15 cellular contexts compared by ENCODE assay signal in the genomic region with DNA sequence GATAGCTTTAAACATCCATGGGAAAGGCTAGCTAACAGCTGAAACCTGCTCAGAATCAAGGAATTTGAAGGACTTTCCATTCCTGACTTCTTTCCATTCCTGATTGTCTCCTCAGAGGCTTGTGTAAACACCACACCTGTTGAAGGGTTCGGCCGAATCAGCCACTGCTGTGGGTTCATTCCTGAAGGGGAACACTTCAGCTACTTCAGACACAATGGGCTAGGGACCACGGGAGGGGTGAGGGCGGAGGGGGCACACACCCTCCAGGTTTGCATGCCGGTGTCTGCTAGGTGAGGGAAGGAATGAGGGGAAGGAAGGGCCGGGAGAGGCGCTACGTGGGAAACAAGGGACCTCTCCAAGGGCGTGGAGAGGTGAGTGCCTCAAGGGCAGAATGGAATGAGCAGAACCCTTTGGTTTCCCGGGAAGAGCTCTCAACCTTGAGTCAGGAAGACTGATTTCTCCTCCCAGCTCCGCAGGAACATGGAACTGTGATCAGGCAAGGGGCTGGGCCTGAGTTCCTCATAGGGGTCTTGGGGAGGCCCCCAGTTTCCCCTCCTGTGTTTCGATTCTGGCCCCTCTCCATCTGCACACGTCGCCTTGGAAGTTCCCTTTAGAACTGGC. TPM values are rescaled to one million over a fixed set of nuclear protein-coding genes. Genes with fewer than 3 reads are reported as not detected.
DNase-seq lines count a peak whose midpoint lies in the region; ATAC-seq and TF ChIP-seq lines count a peak whose summit lies in the region.
"Had no signal": no experiment of that assay in that cellular context is flagged by ENCODE, and none has a peak within 500 bp of the region (broad histone marks: within the 10 kb centered on the region; RNA-seq: fewer than 3 reads in every experiment).

No MANE protein-coding gene starts in this region.

- POLR2A ChIA-PET in Caco-2 (lab: Charles Lee), result interaction anchor here (0.5 to 3.2 kb wide), 3 partner anchors 21 to 112 kb away, joined by 3 to 31 read pairs (median 4); no protein-coding TSS in a partner anchor

- H3K27ac ChIP-seq in Peyer's patch, result peak overlapping the region in 3 of 4 donors; percentile 69 to 96 (median 86)
- H3K27ac ChIP-seq in fibroblast of lung (ENCODE audit: insufficient read depth, low read length), result no peak overlapping the region
- H3K27ac ChIP-seq: BLaER1 had no signal

- CTCF ChIA-PET in Caco-2 (lab: Charles Lee), result interaction anchor here (0.6 to 3.6 kb wide), 2 partner anchors 8 to 55 kb away, joined by 3 to 59 read pairs; no protein-coding TSS in a partner anchor

- H3K4me2 ChIP-seq in fibroblast of lung (ENCODE audit: extremely low read depth, insufficient read depth, low read length), result peak overlapping the region; percentile 72
- H3K4me2 ChIP-seq: BLaER1 had no signal

- peak overlapping the region; percentile 83 for H3K4me3 Mint-ChIP-seq in Caco-2 (ENCODE audit: unreplicated experiment)
- H3K4me3 Mint-ChIP-seq in activated T-helper 17 cell treated with anti-CD3 and anti-CD28 coated beads, Interleukin-2, amount 50 U/mL, for 72 hours, result no peak overlapping the region

- ATAC-seq in activated T-helper 17 cell treated with anti-CD3 and anti-CD28 coated beads, Interleukin-2, amount 50 U/mL, for 72 hours (replicated peaks), result no peak

- no peak for TF ChIP-seq POLR2A in Peyer's patch (IDR thresholded peaks at IDR 0.05)

- peaks cover 26% of the 10 kb centered on the region for H3K4me1 ChIP-seq in Caco-2
- H3K4me1 ChIP-seq in Peyer's patch, result no peaks in the 10 kb centered on the region
- H3K4me1 ChIP-seq in fibroblast of lung (ENCODE audit: control insufficient read depth, extremely low read depth, insufficient read depth, low read length), result peaks cover 8% of the 10 kb centered on the region

- H3K9me3 Mint-ChIP-seq in Caco-2 (ENCODE audit: unreplicated experiment), result no peaks in the 10 kb centered on the region
- no peaks in the 10 kb centered on the region for H3K9me3 Mint-ChIP-seq in activated T-helper 17 cell treated with anti-CD3 and anti-CD28 coated beads, Interleukin-2, amount 50 U/mL, for 72 hours

- no TSS peak for BruUV-seq in Caco-2 (replicated peaks; lab: Mats Ljungman, UMichigan)

- peak overlapping the region; percentile 67 for H3K27ac Mint-ChIP-seq in Caco-2 (ENCODE audit: unreplicated experiment)
- no peak overlapping the region for H3K27ac Mint-ChIP-seq in activated T-helper 17 cell treated with anti-CD3 and anti-CD28 coated beads, Interleukin-2, amount 50 U/mL, for 72 hours

- no peaks in the 10 kb centered on the region for H4K20me1 ChIP-seq in fibroblast of lung (ENCODE audit: control insufficient read depth, extremely low read depth, insufficient read depth, low read length)

- TF ChIP-seq CTCF in Caco-2 (IDR thresholded peaks at IDR 0.05; ENCODE audit: insufficient read depth in 1 of 2, low read depth in 1 of 2, low read length in 1 of 2, severe bottlenecking in 1 of 2, unreplicated experiment in 1 of 2), result no peak
- no peak for TF ChIP-seq CTCF in Peyer's patch (IDR thresholded peaks at IDR 0.05)
- no peak for TF ChIP-seq CTCF in fibroblast of lung (conservative IDR thresholded peaks at IDR 0.05 in 1 of 2, IDR thresholded peaks at IDR 0.05 in 1 of 2; ENCODE audit: low read depth in 1 of 2, low read length in 2 of 2)

- no peaks in the 10 kb centered on the region for H3K27me3 ChIP-seq in Caco-2 (replicated peaks; ENCODE audit: control insufficient read depth, insufficient read depth, low read length)
- no peaks in the 10 kb centered on the region for H3K27me3 ChIP-seq in Peyer's patch
- H3K27me3 ChIP-seq in fibroblast of lung (ENCODE audit: control insufficient read depth, insufficient read depth, low read length), result no peaks in the 10 kb centered on the region

- peaks cover 37% of the 10 kb centered on the region for H3K36me3 Mint-ChIP-seq in Caco-2 (ENCODE audit: insufficient read depth, unreplicated experiment)
- no peaks in the 10 kb centered on the region for H3K36me3 Mint-ChIP-seq in activated T-helper 17 cell treated with anti-CD3 and anti-CD28 coated beads, Interleukin-2, amount 50 U/mL, for 72 hours (ENCODE audit: low read depth)

- no peak overlapping the region for H2AFZ ChIP-seq in fibroblast of lung (ENCODE audit: low read length)

- no peaks in the 10 kb centered on the region for H3K27me3 Mint-ChIP-seq in Caco-2 (ENCODE audit: insufficient read depth, unreplicated experiment)
- peaks cover 48% of the 10 kb centered on the region for H3K27me3 Mint-ChIP-seq in activated T-helper 17 cell treated with anti-CD3 and anti-CD28 coated beads, Interleukin-2, amount 50 U/mL, for 72 hours

- peaks cover 53% of the 10 kb centered on the region for H3K4me1 Mint-ChIP-seq in Caco-2 (ENCODE audit: low read depth, unreplicated experiment)
- H3K4me1 Mint-ChIP-seq in activated T-helper 17 cell treated with anti-CD3 and anti-CD28 coated beads, Interleukin-2, amount 50 U/mL, for 72 hours, result no peaks in the 10 kb centered on the region

- H3K9me3 ChIP-seq in Caco-2 (no peaks in the 10 kb centered on the region), Peyer's patch (no peaks in the 10 kb centered on the region), fibroblast of lung (ENCODE audit: control insufficient read depth, insufficient read depth, low read depth, low read length) (no peaks in the 10 kb centered on the region)
- H3K9me3 ChIP-seq: BLaER1 had no signal

- no peak overlapping the region for H3K9ac ChIP-seq in fibroblast of lung (ENCODE audit: insufficient read depth, low read length)
- H3K9ac ChIP-seq: BLaER1 had no signal

- intact Hi-C loops in Caco-2 (cut with micrococcal nuclease; ENCODE audit: unreplicated experiment), result no loop called here
- intact Hi-C loops in posterior vena cava (cut with DNase I), result no loop called here

- DNase-seq in Caco-2, result peak; percentile 51 to 69
- peak in 1 of 3 donors; percentile 63 for DNase-seq in Peyer's patch
- no peak for DNase-seq in fibroblast of lung (ENCODE audit: low read depth in 2 of 2)
- DNase-seq in posterior vena cava (ENCODE audit: low spot score), result peak; percentile 76
- DNase-seq in OCI-M2 (lab: John Stamatoyannopoulos, UW; ENCODE audit: unreplicated experiment), result no peak
- no peak for DNase-seq in amygdala (lab: John Stamatoyannopoulos, UW)
- no peak for DNase-seq in NCI-H1048 (lab: John Stamatoyannopoulos, UW)
- DNase-seq: activated CD8-positive, alpha-beta memory T cell treated with anti-CD3 and anti-CD28 coated beads, Interleukin-2, amount 50 U/mL, for 48 hours; erythroblast; KG1; occipital lobe; stimulated activated CD4-positive, alpha-beta T cell treated with anti-CD3 and anti-CD28 coated beads, Interleukin-4, amount 100 ng/mL, for 1 hour had no signal

- H3K4me3 ChIP-seq in Caco-2 (ENCODE audit: low read depth, low read length), result peak overlapping the region; percentile 56
- H3K4me3 ChIP-seq in Peyer's patch, result peak overlapping the region in 3 of 4 donors; percentile 32 to 60 (median 55)
- H3K4me3 ChIP-seq in fibroblast of lung (replicated peaks in 1 of 4; ENCODE audit: control extremely low read depth in 1 of 4, insufficient read depth in 1 of 4, low read depth in 3 of 4, low read length in 4 of 4), result peak overlapping the region in 3 of 4 experiments; percentile 7 to 35 (median 33)
- H3K4me3 ChIP-seq: BLaER1 had no signal

- peaks cover 25% of the 10 kb centered on the region for H3K79me2 ChIP-seq in fibroblast of lung (ENCODE audit: control insufficient read depth, insufficient read depth, low read length)

- H3K36me3 ChIP-seq in Caco-2 (ENCODE audit: control insufficient read depth, insufficient read depth, low read length) (no peaks in the 10 kb centered on the region), Peyer's patch (no peaks in the 10 kb centered on the region), fibroblast of lung (ENCODE audit: control insufficient read depth, insufficient read depth, low read length) (no peaks in the 10 kb centered on the region)
- H3K36me3 ChIP-seq: BLaER1 had no signal

RNA-seq across cellular contexts. Expression of a gene that starts 1.4 kb away (rescaled TPM):
- 73.9 and 99.7 TPM in 2 replicates for total RNA-seq in Caco-2 (2022)
- 100 to 1,000 TPM in 1 of 4 donors, 10 to 100 TPM in 3; 16.5 to 106 (median 91.1) TPM for total RNA-seq in Peyer's patch
- 2.3 and 4.8 TPM in 2 replicates for total RNA-seq in fibroblast of lung
- 46.8 and 83.8 TPM in 2 replicates for polyA plus RNA-seq in fibroblast of lung
- 19.1 and 34.8 TPM in 2 replicates for polyA plus RNA-seq in fibroblast of lung (2012)
- polyA minus RNA-seq in fibroblast of lung (ENCODE audit: low replicate concordance), result 139 and 200 TPM in 2 replicates
- total RNA-seq in posterior vena cava, result 10 to 100 TPM; 16.2 to 23.4 TPM
- total RNA-seq in activated T-helper 17 cell treated with anti-CD3 and anti-CD28 coated beads, Interleukin-2, amount 50 U/mL, for 72 hours, result 1 to 10 TPM in 1 of 2 donors, under 1 TPM in 1; 0.99 to 2.9 TPM

RNA-seq across cellular contexts. Expression of a gene that starts 59.2 kb away (rescaled TPM):
- total RNA-seq in Caco-2 (2022), result not detected in 2 replicates
- total RNA-seq in Peyer's patch, result 1 to 10 TPM in 1 of 4 donors, not detected in 3; 1.3 TPM
- total RNA-seq in fibroblast of lung, result not detected in 2 replicates
- 0.08 and 0.35 TPM in 2 replicates for polyA plus RNA-seq in fibroblast of lung
- 0.38 TPM in 1 of 2 replicates, not detected in the other for polyA plus RNA-seq in fibroblast of lung (2012)
- polyA minus RNA-seq in fibroblast of lung (ENCODE audit: low replicate concordance), result 3.2 and 3.5 TPM in 2 replicates
- total RNA-seq in posterior vena cava, result not detected
- total RNA-seq in activated T-helper 17 cell treated with anti-CD3 and anti-CD28 coated beads, Interleukin-2, amount 50 U/mL, for 72 hours, result not detected
- total RNA-seq: H4, occipital lobe had no signal

Comparison
In these comparisons a context has a peak if more than half of its experiments do, and no peak if none do; other contexts are left out.
1. DNase-seq: peak in Caco-2 (2 of 2) and posterior vena cava (single experiment); none in fibroblast of lung (0 of 2), OCI-M2 (single experiment), amygdala (0 of 56) and NCI-H1048 (single experiment).
2. Peak in every context shown above with its lines, with median percentiles within 50 percentile points of each other: H3K4me3 ChIP-seq.